Comparison of ENCODE assay signal across 22 cellular contexts in the genomic region with DNA sequence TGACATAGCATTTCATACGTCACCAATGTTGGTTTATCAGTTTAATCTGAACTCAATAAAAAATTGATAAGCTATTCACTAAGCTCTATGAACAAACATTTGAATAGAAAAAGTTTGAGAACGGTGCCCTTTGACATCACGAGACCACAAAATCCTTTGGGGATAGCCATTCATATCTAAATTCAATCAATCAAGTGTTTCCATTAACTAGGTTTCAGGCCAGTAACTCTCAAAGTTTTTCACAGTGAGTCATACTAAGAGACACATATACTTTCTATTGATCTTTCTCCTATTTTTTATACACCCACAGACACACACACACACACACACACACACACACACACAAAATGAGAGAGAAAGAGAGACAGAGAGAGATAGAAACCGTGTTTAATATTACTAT.
DNase-seq lines count a peak whose midpoint lies in the region; ATAC-seq, FAIRE-seq and TF ChIP-seq lines count a peak whose summit lies in the region.
"Had no signal": no experiment of that assay in that cellular context is flagged by ENCODE, and none has a peak within 500 bp of the region (broad histone marks: within the 10 kb centered on the region; RNA-seq: fewer than 3 reads in every experiment).

No MANE protein-coding gene starts in this region.

- no peaks in the 10 kb centered on the region for H3K36me3 ChIP-seq in BLaER1
- H3K36me3 ChIP-seq in astrocyte (ENCODE audit: insufficient read depth, low read length) = no peaks in the 10 kb centered on the region

- no peak overlapping the region for H3K27ac ChIP-seq in BLaER1
- no peak overlapping the region for H3K27ac ChIP-seq in astrocyte (ENCODE audit: low read depth, low read length)
- H3K27ac ChIP-seq: 22Rv1, A549 had no signal

- no peaks in the 10 kb centered on the region for H3K27me3 Mint-ChIP-seq in astrocyte (ENCODE audit: low read depth, unreplicated experiment)
- H3K27me3 Mint-ChIP-seq: CD4-positive, alpha-beta memory T cell had no signal

- H3K4me3 ChIP-seq in BLaER1 (no peak overlapping the region), astrocyte (ENCODE audit: insufficient read depth, low read depth, low read length) (no peak overlapping the region)
- H3K4me3 ChIP-seq: A549, GM23338 had no signal

- no peak for FAIRE-seq in astrocyte (lab: Jason Lieb, UNC)
- FAIRE-seq: A549, GM12891, HepG2 had no signal

- no peak for TF ChIP-seq CTCF in astrocyte (IDR thresholded peaks at IDR 0.05; ENCODE audit: insufficient read depth, low read depth, low read length)

- no peaks in the 10 kb centered on the region for H3K9me3 ChIP-seq in BLaER1
- H3K9me3 ChIP-seq in astrocyte (ENCODE audit: insufficient read depth, low read depth, low read length) = no peaks in the 10 kb centered on the region
- H3K9me3 ChIP-seq: A549 had no signal

- H3K4me3 Mint-ChIP-seq in astrocyte (ENCODE audit: unreplicated experiment) = no peak overlapping the region
- H3K4me3 Mint-ChIP-seq: CD14-positive monocyte; CD4-positive, alpha-beta memory T cell; GM23338 had no signal

- H3K4me2 ChIP-seq in BLaER1 (peak overlapping the region; percentile 7; the same call in 1 of the 2 replicates), astrocyte (ENCODE audit: low read length) (no peak overlapping the region)
- H3K4me2 ChIP-seq: A549, GM23338 had no signal

- H3K9me3 Mint-ChIP-seq in astrocyte (ENCODE audit: unreplicated experiment) = no peaks in the 10 kb centered on the region
- H3K9me3 Mint-ChIP-seq: CD4-positive, alpha-beta memory T cell; GM23338 had no signal

- no peaks in the 10 kb centered on the region for H3K36me3 Mint-ChIP-seq in astrocyte (ENCODE audit: low read depth, unreplicated experiment)
- H3K36me3 Mint-ChIP-seq: CD14-positive monocyte; CD4-positive, alpha-beta memory T cell had no signal

- DNase-seq in astrocyte (ENCODE audit: low read depth) (peak; percentile 17), mucosa of gallbladder (ENCODE audit: low spot score) (peak; percentile 26), SHP77 treated with DMSO at 0.1 percent for 48 hours (lab: John Stamatoyannopoulos, UW) (no peak), HuH-7 (ENCODE audit: low spot score) (no peak), HT-29 (ENCODE audit: low spot score) (no peak), NCI-H1417 (lab: John Stamatoyannopoulos, UW) (no peak)
- DNase-seq: AML-193; CD4-positive, alpha-beta memory T cell; DMS 273 treated with DMSO at 0.1 percent for 48 hours; DMS53; DND-41; EL; HCEC 1CT; KG1 had no signal

- peak; percentile 37 for ATAC-seq in HG02885 (IDR thresholded peaks at IDR 0.05; ENCODE audit: poor library complexity, unreplicated experiment)
- ATAC-seq: A549, GM23338, HepG2 had no signal

- no peaks in the 10 kb centered on the region for H4K20me1 ChIP-seq in BLaER1
- H4K20me1 ChIP-seq in astrocyte (ENCODE audit: insufficient read depth, low read length) = no peaks in the 10 kb centered on the region

- H3K4me1 ChIP-seq in BLaER1 = peaks cover 25% of the 10 kb centered on the region
- H3K4me1 ChIP-seq in astrocyte (ENCODE audit: insufficient read depth, low read length) = no peaks in the 10 kb centered on the region

- H3K9ac ChIP-seq in BLaER1 (no peak overlapping the region), astrocyte (ENCODE audit: low read length) (no peak overlapping the region)

- H3K27me3 ChIP-seq in BLaER1 (no peaks in the 10 kb centered on the region), astrocyte (ENCODE audit: insufficient read depth, low read length) (no peaks in the 10 kb centered on the region)

- no peak overlapping the region for H2AFZ ChIP-seq in astrocyte (ENCODE audit: low read depth, low read length)
- H2AFZ ChIP-seq: GM23338 had no signal

- peaks cover 9% of the 10 kb centered on the region for H3K4me1 Mint-ChIP-seq in astrocyte (ENCODE audit: low read depth, unreplicated experiment)
- H3K4me1 Mint-ChIP-seq: CD14-positive monocyte; CD4-positive, alpha-beta memory T cell had no signal

- no peak overlapping the region for H3K27ac Mint-ChIP-seq in astrocyte (ENCODE audit: unreplicated experiment)
- H3K27ac Mint-ChIP-seq: CD4-positive, alpha-beta memory T cell; GM23338 had no signal

- no peaks in the 10 kb centered on the region for H3K79me2 ChIP-seq in astrocyte (ENCODE audit: insufficient read depth, low read length)

Comparison
In these comparisons a context has a peak if more than half of its experiments do, and no peak if none do; other contexts are left out.
1. DNase-seq: peak in astrocyte (single experiment) and mucosa of gallbladder (single experiment); none in SHP77 treated with DMSO at 0.1 percent for 48 hours (single experiment), HuH-7 (single experiment), HT-29 (single experiment) and NCI-H1417 (0 of 3).